In genomic region chr16:2270070-2270462, GRCh38 we compare ENCODE assay signal across 1 cellular context.
TF ChIP-seq lines count a peak whose summit lies in the region.

No MANE protein-coding gene starts in this region.

TF ChIP-seq in K562, 482 proteins besides CTCF, POLR2A, EP300 and RAD21:
- TF ChIP-seq TAF1 (IDR thresholded peaks at IDR 0.05; ENCODE audit: control insufficient read depth, extremely low read depth, insufficient read depth, low read length, severe bottlenecking) (no peak), MTA1 (IDR thresholded peaks at IDR 0.05; ENCODE audit: borderline replicate concordance) (no peak), ZNF408 (CRISPR knock-in tag; IDR thresholded peaks at IDR 0.05; ENCODE audit: low read depth) (no peak), ZFX (CRISPR knock-in tag; IDR thresholded peaks at IDR 0.05) (peak; percentile 19; the same call in 1 of the 2 replicates), MIER1 (IDR thresholded peaks at IDR 0.05; ENCODE audit: low read depth) (no peak), PHF8 (IDR thresholded peaks at IDR 0.05; ENCODE audit: borderline replicate concordance, low read length) (no peak), ZNF518B (CRISPR knock-in tag; IDR thresholded peaks at IDR 0.05) (no peak), DACH1 (IDR thresholded peaks at IDR 0.05; ENCODE audit: partially characterized antibody) (peak; percentile 26), BACH1 (tag; IDR thresholded peaks at IDR 0.05) (no peak), ZC3H4 (CRISPR knock-in tag; IDR thresholded peaks at IDR 0.05; ENCODE audit: borderline replicate concordance) (0 out of 2 replicates have a peak, but pooled peaks have one; percentile 34), ZBTB7A (IDR thresholded peaks at IDR 0.05; ENCODE audit: borderline replicate concordance, control insufficient read depth, low read depth, low read length) (0 out of 2 replicates have a peak, but pooled peaks have one; percentile 34), GATA2 (CRISPR knock-in tag; IDR thresholded peaks at IDR 0.05) (no peak), TFAP4 (CRISPR knock-in tag; IDR thresholded peaks at IDR 0.05; ENCODE audit: borderline replicate concordance) (peak; percentile 76; the same call in 1 of the 2 replicates), ZNF445 (CRISPR knock-in tag; IDR thresholded peaks at IDR 0.05; ENCODE audit: low read depth) (no peak), SIN3A (IDR thresholded peaks at IDR 0.05; ENCODE audit: borderline replicate concordance in 2 of 2, control insufficient read depth in 1 of 2, low read depth in 2 of 2, low read length in 2 of 2) (peak in 1 of 2 experiments; percentile 25; a peak in 1 of 4 replicates), ETV6 (IDR thresholded peaks at IDR 0.05; ENCODE audit: borderline replicate concordance in 1 of 2, low read depth in 2 of 2, low read length in 1 of 2) (no peak), ETV6 (CRISPR knock-in tag; IDR thresholded peaks at IDR 0.05; ENCODE audit: borderline replicate concordance) (no peak), HMG20B (CRISPR knock-in tag; IDR thresholded peaks at IDR 0.05) (no peak), FOXK1 (CRISPR knock-in tag; IDR thresholded peaks at IDR 0.05; ENCODE audit: borderline replicate concordance) (no peak), KLF6 (CRISPR knock-in tag; IDR thresholded peaks at IDR 0.05; ENCODE audit: borderline replicate concordance) (no peak), SRSF3 (IDR thresholded peaks at IDR 0.05; ENCODE audit: insufficient read depth, low read length) (no peak), NR2F6 (CRISPR knock-in tag; IDR thresholded peaks at IDR 0.05) (no peak)
- TF ChIP-seq, protein P1, sequence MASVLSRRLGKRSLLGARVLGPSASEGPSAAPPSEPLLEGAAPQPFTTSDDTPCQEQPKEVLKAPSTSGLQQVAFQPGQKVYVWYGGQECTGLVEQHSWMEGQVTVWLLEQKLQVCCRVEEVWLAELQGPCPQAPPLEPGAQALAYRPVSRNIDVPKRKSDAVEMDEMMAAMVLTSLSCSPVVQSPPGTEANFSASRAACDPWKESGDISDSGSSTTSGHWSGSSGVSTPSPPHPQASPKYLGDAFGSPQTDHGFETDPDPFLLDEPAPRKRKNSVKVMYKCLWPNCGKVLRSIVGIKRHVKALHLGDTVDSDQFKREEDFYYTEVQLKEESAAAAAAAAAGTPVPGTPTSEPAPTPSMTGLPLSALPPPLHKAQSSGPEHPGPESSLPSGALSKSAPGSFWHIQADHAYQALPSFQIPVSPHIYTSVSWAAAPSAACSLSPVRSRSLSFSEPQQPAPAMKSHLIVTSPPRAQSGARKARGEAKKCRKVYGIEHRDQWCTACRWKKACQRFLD (CRISPR knock-in tag; IDR thresholded peaks at IDR 0.05) = no peak
- TF ChIP-seq, protein P2, sequence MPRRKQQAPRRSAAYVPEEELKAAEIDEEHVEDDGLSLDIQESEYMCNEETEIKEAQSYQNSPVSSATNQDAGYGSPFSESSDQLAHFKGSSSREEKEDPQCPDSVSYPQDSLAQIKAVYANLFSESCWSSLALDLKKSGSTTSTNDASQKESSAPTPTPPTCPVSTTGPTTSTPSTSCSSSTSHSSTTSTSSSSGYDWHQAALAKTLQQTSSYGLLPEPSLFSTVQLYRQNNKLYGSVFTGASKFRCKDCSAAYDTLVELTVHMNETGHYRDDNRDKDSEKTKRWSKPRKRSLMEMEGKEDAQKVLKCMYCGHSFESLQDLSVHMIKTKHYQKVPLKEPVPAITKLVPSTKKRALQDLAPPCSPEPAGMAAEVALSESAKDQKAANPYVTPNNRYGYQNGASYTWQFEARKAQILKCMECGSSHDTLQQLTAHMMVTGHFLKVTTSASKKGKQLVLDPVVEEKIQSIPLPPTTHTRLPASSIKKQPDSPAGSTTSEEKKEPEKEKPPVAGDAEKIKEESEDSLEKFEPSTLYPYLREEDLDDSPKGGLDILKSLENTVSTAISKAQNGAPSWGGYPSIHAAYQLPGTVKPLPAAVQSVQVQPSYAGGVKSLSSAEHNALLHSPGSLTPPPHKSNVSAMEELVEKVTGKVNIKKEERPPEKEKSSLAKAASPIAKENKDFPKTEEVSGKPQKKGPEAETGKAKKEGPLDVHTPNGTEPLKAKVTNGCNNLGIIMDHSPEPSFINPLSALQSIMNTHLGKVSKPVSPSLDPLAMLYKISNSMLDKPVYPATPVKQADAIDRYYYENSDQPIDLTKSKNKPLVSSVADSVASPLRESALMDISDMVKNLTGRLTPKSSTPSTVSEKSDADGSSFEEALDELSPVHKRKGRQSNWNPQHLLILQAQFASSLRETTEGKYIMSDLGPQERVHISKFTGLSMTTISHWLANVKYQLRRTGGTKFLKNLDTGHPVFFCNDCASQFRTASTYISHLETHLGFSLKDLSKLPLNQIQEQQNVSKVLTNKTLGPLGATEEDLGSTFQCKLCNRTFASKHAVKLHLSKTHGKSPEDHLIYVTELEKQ (CRISPR knock-in tag; IDR thresholded peaks at IDR 0.05) = no peak
